ENCODE assay signal across 25 cellular contexts in genomic region chr9:85414399-85414798, GRCh38.
"Had no signal": no experiment of that assay in that cellular context is flagged by ENCODE, and none has a peak within 500 bp of the region (broad histone marks: within the 10 kb centered on the region; RNA-seq: fewer than 3 reads in every experiment).

No MANE protein-coding gene starts in this region.

- ATAC-seq: activated CD8-positive, alpha-beta memory T cell treated with anti-CD3 and anti-CD28 coated beads, Interleukin-2, amount 10 ng/mL, durations not matched to agents 7 days and 5 days; activated T-helper 17 cell treated with anti-CD3 and anti-CD28 coated beads, Interleukin-2, amount 50 U/mL, for 72 hours; body of pancreas; heart right ventricle; naive thymus-derived CD8-positive, alpha-beta T cell; stimulated activated naive CD8-positive, alpha-beta T cell treated with anti-CD3 and anti-CD28 coated beads, Interleukin-15, Interleukin-2, amounts not matched to agents 100 U/mL and 50 U/mL, for 24 hours had no signal

- H3K27ac ChIP-seq: body of pancreas, colonic mucosa, esophagus muscularis mucosa, heart right ventricle, tibial artery, uterus had no signal

- FAIRE-seq: endothelial cell of umbilical vein had no signal

- DNase-seq: activated CD4-positive, alpha-beta memory T cell treated with anti-CD3 and anti-CD28 coated beads, Interleukin-2, amount 10 ng/mL, durations not matched to agents 7 days and 5 days; activated CD4-positive, alpha-beta T cell treated with anti-CD3 and anti-CD28 coated beads for 48 hours; activated CD4-positive, CD25-positive, alpha-beta regulatory T cell; activated CD8-positive, alpha-beta memory T cell treated with anti-CD3 and anti-CD28 coated beads, Interleukin-2, amount 10 ng/mL, durations not matched to agents 7 days and 5 days; activated naive CD4-positive, alpha-beta T cell; activated naive CD8-positive, alpha-beta T cell treated with anti-CD3 and anti-CD28 coated beads for 36 hours; activated T-cell treated with anti-CD3 and anti-CD28 coated beads, Interleukin-2, amount 50 U/mL, for 1 hour; amniotic stem cell; body of pancreas; central memory CD4-positive, alpha-beta T cell; colonic mucosa; effector CD4-positive, alpha-beta T cell; heart right ventricle; mesendoderm; naive thymus-derived CD8-positive, alpha-beta T cell; stimulated activated CD4-positive, alpha-beta T cell treated with anti-CD3 and anti-CD28 coated beads, Interleukin-2, amount 100 ng/mL, for 24 hours; stimulated activated naive CD8-positive, alpha-beta T cell treated with anti-CD3 and anti-CD28 coated beads, Interleukin-15, Interleukin-2, amounts not matched to agents 100 U/mL and 50 U/mL, for 24 hours; substantia nigra; T-helper 1 cell; T-helper 9 cell; tibial artery; uterus had no signal

- H3K9me3 Mint-ChIP-seq: activated CD4-positive, alpha-beta memory T cell treated with anti-CD3 and anti-CD28 coated beads, Interleukin-2, amount 10 ng/mL, durations not matched to agents 7 days and 5 days; activated naive CD8-positive, alpha-beta T cell treated with anti-CD3 and anti-CD28 coated beads for 36 hours; activated T-helper 17 cell treated with anti-CD3 and anti-CD28 coated beads, Interleukin-2, amount 50 U/mL, for 72 hours; naive thymus-derived CD8-positive, alpha-beta T cell had no signal

- H3K27me3 ChIP-seq: body of pancreas, colonic mucosa, esophagus muscularis mucosa, tibial artery, uterus had no signal

- H3K4me3 ChIP-seq: body of pancreas, colonic mucosa, esophagus muscularis mucosa, heart right ventricle, tibial artery, uterus had no signal

- H3K4me1 ChIP-seq: body of pancreas, colonic mucosa, esophagus muscularis mucosa, heart right ventricle, tibial artery, uterus had no signal

- H3K9me3 ChIP-seq: body of pancreas, colonic mucosa, esophagus muscularis mucosa, heart right ventricle, tibial artery, uterus had no signal

- H3K4me3 Mint-ChIP-seq: activated CD4-positive, alpha-beta memory T cell treated with anti-CD3 and anti-CD28 coated beads, Interleukin-2, amount 10 ng/mL, durations not matched to agents 7 days and 5 days; activated CD8-positive, alpha-beta memory T cell treated with anti-CD3 and anti-CD28 coated beads, Interleukin-2, amount 10 ng/mL, durations not matched to agents 7 days and 5 days; activated naive CD8-positive, alpha-beta T cell treated with anti-CD3 and anti-CD28 coated beads for 36 hours; activated T-helper 17 cell treated with anti-CD3 and anti-CD28 coated beads, Interleukin-2, amount 50 U/mL, for 72 hours; naive thymus-derived CD8-positive, alpha-beta T cell had no signal

- H3K36me3 ChIP-seq: colonic mucosa, esophagus muscularis mucosa, heart right ventricle, tibial artery, uterus had no signal

- H3K4me1 Mint-ChIP-seq: activated CD4-positive, alpha-beta memory T cell treated with anti-CD3 and anti-CD28 coated beads, Interleukin-2, amount 10 ng/mL, durations not matched to agents 7 days and 5 days; activated CD8-positive, alpha-beta memory T cell treated with anti-CD3 and anti-CD28 coated beads, Interleukin-2, amount 10 ng/mL, durations not matched to agents 7 days and 5 days; activated naive CD8-positive, alpha-beta T cell treated with anti-CD3 and anti-CD28 coated beads for 36 hours; activated T-helper 17 cell treated with anti-CD3 and anti-CD28 coated beads, Interleukin-2, amount 50 U/mL, for 72 hours had no signal

- H3K36me3 Mint-ChIP-seq: activated CD8-positive, alpha-beta memory T cell treated with anti-CD3 and anti-CD28 coated beads, Interleukin-2, amount 10 ng/mL, durations not matched to agents 7 days and 5 days; activated naive CD8-positive, alpha-beta T cell treated with anti-CD3 and anti-CD28 coated beads for 36 hours; naive thymus-derived CD8-positive, alpha-beta T cell had no signal

- H3K27ac Mint-ChIP-seq: activated CD4-positive, alpha-beta memory T cell treated with anti-CD3 and anti-CD28 coated beads, Interleukin-2, amount 10 ng/mL, durations not matched to agents 7 days and 5 days; activated CD8-positive, alpha-beta memory T cell treated with anti-CD3 and anti-CD28 coated beads, Interleukin-2, amount 10 ng/mL, durations not matched to agents 7 days and 5 days; activated naive CD8-positive, alpha-beta T cell treated with anti-CD3 and anti-CD28 coated beads for 36 hours; activated T-helper 17 cell treated with anti-CD3 and anti-CD28 coated beads, Interleukin-2, amount 50 U/mL, for 72 hours; naive thymus-derived CD8-positive, alpha-beta T cell had no signal
